1 cellular context compared by ENCODE assay signal in genomic region chr17:41734949-41735313, GRCh38.
TF ChIP-seq lines count a peak whose summit lies in the region.

No MANE protein-coding gene starts in this region.

TF ChIP-seq in HEK293, 187 proteins besides CTCF, POLR2A, EP300 and RAD21 (continued from another document):
- TF ChIP-seq ZBTB44 (tag by site-specific recombination; IDR thresholded peaks at IDR 0.05) (peak; percentile 100), ZNF777 (tag by site-specific recombination; IDR thresholded peaks at IDR 0.05; ENCODE audit: borderline replicate concordance) (no peak), ZNF664 (tag by site-specific recombination; IDR thresholded peaks at IDR 0.05) (no peak), ZFHX2 (tag by site-specific recombination; conservative IDR thresholded peaks at IDR 0.05) (no peak), RBAK (tag by site-specific recombination; IDR thresholded peaks at IDR 0.05) (no peak), ZNF692 (tag by site-specific recombination; IDR thresholded peaks at IDR 0.05) (no peak), ZBTB17 (tag by site-specific recombination; IDR thresholded peaks at IDR 0.05) (no peak; the same call in none of the 2 replicates), OSR2 (tag by site-specific recombination; IDR thresholded peaks at IDR 0.05) (no peak), ZNF16 (tag by site-specific recombination; IDR thresholded peaks at IDR 0.05; ENCODE audit: low read depth) (no peak), HOXD13 (CRISPR knock-in tag; IDR thresholded peaks at IDR 0.05; ENCODE audit: borderline replicate concordance) (no peak), ZNF501 (tag by site-specific recombination; IDR thresholded peaks at IDR 0.05) (0 out of 2 replicates have a peak, but pooled peaks have one; percentile 9), ZBTB10 (tag by site-specific recombination; IDR thresholded peaks at IDR 0.05) (no peak), ZNF350 (tag by site-specific recombination; IDR thresholded peaks at IDR 0.05) (no peak)
TF ChIP-seq in HEK293: peak in this region for 8.
